Comparison of ENCODE assay signal across 8 cellular contexts in genomic region chr10:117137031-117137910, GRCh38. TPM values are rescaled to one million over a fixed set of nuclear protein-coding genes. Genes with fewer than 3 reads are reported as not detected.
DNase-seq lines count a peak whose midpoint lies in the region; TF ChIP-seq lines count a peak whose summit lies in the region.

No MANE protein-coding gene starts in this region.

- WGBS in SK-N-SH (ENCODE audit: low lambda C conversion rate) = 5% methylated on average over 36 of the region's 98 CpGs
- 1 to 2% methylated on average over 98 of the region's 98 CpGs for WGBS in sigmoid colon, 2 donors

- H3K4me1 ChIP-seq in SK-N-SH (ENCODE audit: control insufficient read depth in 1 of 2, insufficient read depth in 2 of 2, low read depth in 1 of 2, low read length in 1 of 2) = peaks cover 0 to 2% of the 10 kb centered on the region in 2 experiments; a peak in 2 of 4 replicates
- peaks cover 44% of the 10 kb centered on the region for H3K4me1 ChIP-seq in left ventricle myocardium inferior
- peaks cover 0 to 54% (median 45%) of the 10 kb centered on the region in 4 donors for H3K4me1 ChIP-seq in sigmoid colon

- TF ChIP-seq CTCF in GM13977 (IDR thresholded peaks at IDR 0.05; ENCODE audit: extremely low read depth, insufficient read depth, missing control alignments) (no peak), SK-N-SH (IDR thresholded peaks at IDR 0.05) (no peak), left ventricle myocardium inferior (IDR thresholded peaks at IDR 0.05; ENCODE audit: borderline replicate concordance) (no peak), sigmoid colon (IDR thresholded peaks at IDR 0.05) (no peak)

- no peak overlapping the region for H3K9ac ChIP-seq in SK-N-SH

- H3K4me3 ChIP-seq in SK-N-SH (ENCODE audit: low read depth in 2 of 2, low read length in 1 of 2) (peak overlapping the region; percentile 14 to 39; a peak in 3 of 4 replicates), left ventricle myocardium inferior (peak overlapping the region; percentile 58), sigmoid colon (peak overlapping the region; percentile 8 to 44 (median 34))

- peak overlapping the region; percentile 72 for H3K4me2 ChIP-seq in SK-N-SH

- H3K27me3 ChIP-seq in SK-N-SH (ENCODE audit: insufficient read depth) (peaks cover 94% of the 10 kb centered on the region), left ventricle myocardium inferior (ENCODE audit: low read depth) (peaks cover 99% of the 10 kb centered on the region), sigmoid colon (peaks cover 78 to 99% (median 95%) of the 10 kb centered on the region in 3 donors)

- H3K79me2 ChIP-seq in SK-N-SH (ENCODE audit: insufficient read depth) = no peaks in the 10 kb centered on the region

- H2AFZ ChIP-seq in SK-N-SH (ENCODE audit: low read depth) = peak overlapping the region; percentile 29; the same call in 1 of the 2 replicates

- H3K9me2 ChIP-seq in SK-N-SH = no peaks in the 10 kb centered on the region

- no peak for TF ChIP-seq RAD21 in SK-N-SH (IDR thresholded peaks at IDR 0.05; ENCODE audit: low read length)

- H4K20me1 ChIP-seq in SK-N-SH (ENCODE audit: insufficient read depth) = no peaks in the 10 kb centered on the region

- H3F3A ChIP-seq in SK-N-SH (replicated peaks; ENCODE audit: insufficient read depth) = no peaks in the 10 kb centered on the region

- DNase-seq in GM13977 (ENCODE audit: low spot score) = peak; percentile 47
- peak; percentile 74 for DNase-seq in SK-N-SH
- DNase-seq in left ventricle myocardium inferior = no peak
- no peak for DNase-seq in sigmoid colon
- DNase-seq in midbrain (lab: John Stamatoyannopoulos, UW) = no peak
- no peak for DNase-seq in NOMO-1 treated with DMSO at 0.1 percent for 48 hours (lab: John Stamatoyannopoulos, UW; ENCODE audit: unreplicated experiment)
- no peak for DNase-seq in cerebellum (ENCODE audit: low spot score)
- DNase-seq in activated effector memory CD4-positive, alpha-beta T cell treated with anti-CD3 and anti-CD28 coated beads, Interleukin-2, amount 50 U/mL, for 16 hours = no peak

- CTCF ChIA-PET in SK-N-SH (lab: Yijun Ruan, JAX) = interaction anchor here (0.6 to 2.8 kb wide), 3 partner anchors 38 to 340 kb away, joined by 3 to 13 read pairs (median 5); no protein-coding TSS in a partner anchor

- no peak for TF ChIP-seq POLR2A in sigmoid colon (IDR thresholded peaks at IDR 0.05)

- no peaks in the 10 kb centered on the region for H3K9me3 ChIP-seq in SK-N-SH
- H3K9me3 ChIP-seq in left ventricle myocardium inferior (replicated peaks) = no peaks in the 10 kb centered on the region
- no peaks in the 10 kb centered on the region for H3K9me3 ChIP-seq in sigmoid colon

- POLR2A ChIA-PET in SK-N-SH (lab: Yijun Ruan, JAX) = no interaction called here

- in situ Hi-C loops in GM13977 (cut with MboI; ENCODE audit: low pct_unique_long_range_greater_than_20kb, low sequenced_read_pairs, unreplicated experiment) = no loop called here

- intact Hi-C loops in left ventricle myocardium inferior (cut with micrococcal nuclease) = no loop called here
- intact Hi-C loops in sigmoid colon (cut with DNase I) = no loop called here

- TF ChIP-seq EP300 in SK-N-SH (IDR thresholded peaks at IDR 0.05; ENCODE audit: borderline replicate concordance in 1 of 2, low read depth in 1 of 2, low read length in 1 of 2) (no peak), sigmoid colon (IDR thresholded peaks at IDR 0.05) (no peak)

- H3K36me3 ChIP-seq in SK-N-SH (replicated peaks in 1 of 2; ENCODE audit: control insufficient read depth in 1 of 2, insufficient read depth in 2 of 2, low read length in 1 of 2) = no peaks in the 10 kb centered on the region
- H3K36me3 ChIP-seq in left ventricle myocardium inferior = no peaks in the 10 kb centered on the region
- no peaks in the 10 kb centered on the region for H3K36me3 ChIP-seq in sigmoid colon

- H3K27ac ChIP-seq in SK-N-SH (ENCODE audit: low read depth in 2 of 2, low read length in 1 of 2) = no peak overlapping the region
- no peak overlapping the region for H3K27ac ChIP-seq in left ventricle myocardium inferior (replicated peaks)
- H3K27ac ChIP-seq in sigmoid colon = no peak overlapping the region

TF ChIP-seq in SK-N-SH, 30 proteins besides CTCF, POLR2A, EP300 and RAD21:
- TF ChIP-seq MXI1 (IDR thresholded peaks at IDR 0.05; ENCODE audit: low read depth, low read length) (no peak), RFX5 (IDR thresholded peaks at IDR 0.05; ENCODE audit: low read length) (no peak)

RNA-seq across cellular contexts. Expression of gene VAX1, which starts 0.8 kb away (rescaled TPM):
- not detected in 2 replicates for polyA plus RNA-seq in SK-N-SH (2012; rRNA removed)
- polyA plus RNA-seq in SK-N-SH (2012; cell fraction: cytosol; rRNA removed) = not detected in 2 replicates
- polyA plus RNA-seq in SK-N-SH (2012; cell fraction: nucleus; rRNA removed) = not detected in 2 replicates
- not detected for total RNA-seq in left ventricle myocardium inferior
- total RNA-seq in sigmoid colon = not detected
- not detected for polyA plus RNA-seq in sigmoid colon
- not detected for total RNA-seq in cerebellum

Comparison
In these comparisons a context has a peak if more than half of its experiments do, and no peak if none do; other contexts are left out.
1. DNase-seq: peak in GM13977 (single experiment) and SK-N-SH (single experiment); none in left ventricle myocardium inferior (single experiment), sigmoid colon (single experiment), midbrain (single experiment), NOMO-1 treated with DMSO at 0.1 percent for 48 hours (single experiment), cerebellum (single experiment) and activated effector memory CD4-positive, alpha-beta T cell treated with anti-CD3 and anti-CD28 coated beads, Interleukin-2, amount 50 U/mL, for 16 hours (single experiment).
2. Peak in every context shown above with its lines, with median percentiles within 50 percentile points of each other: H3K4me3 ChIP-seq.